Comparison of ENCODE assay signal across 18 cellular contexts in genomic region chr20:43726811-43727338, GRCh38. TPM values are rescaled to one million over a fixed set of nuclear protein-coding genes. Genes with fewer than 3 reads are reported as not detected.
DNase-seq lines count a peak whose midpoint lies in the region; ATAC-seq and TF ChIP-seq lines count a peak whose summit lies in the region.
"Had no signal": no experiment of that assay in that cellular context is flagged by ENCODE, and none has a peak within 500 bp of the region (broad histone marks: within the 10 kb centered on the region; RNA-seq: fewer than 3 reads in every experiment).

GTSF1L (minus strand) TSS chr20:43727002; CDS start chr20:43726694, 308 bp downstream.

- peaks cover under 1% of the 10 kb centered on the region for H3K27me3 Mint-ChIP-seq in MCF 10A (ENCODE audit: insufficient read depth, unreplicated experiment)

- no peak for ATAC-seq in lower lobe of right lung
- ATAC-seq in GM21737 (IDR thresholded peaks at IDR 0.05; ENCODE audit: unreplicated experiment) = no peak
- ATAC-seq: activated CD8-positive, alpha-beta T cell treated with anti-CD3 and anti-CD28 coated beads, Interleukin-2, amount 10 ng/mL, durations not matched to agents 7 days and 5 days; gastrocnemius medialis; stimulated activated naive CD8-positive, alpha-beta T cell treated with anti-CD3 and anti-CD28 coated beads, Interleukin-15, Interleukin-2, amounts not matched to agents 100 U/mL and 50 U/mL, for 24 hours had no signal

- BruUV-seq in MCF 10A (replicated peaks; lab: Mats Ljungman, UMichigan) = no TSS peak

- no peak within 1 kb of the TSS for H3K4me3 Mint-ChIP-seq in MCF 10A (ENCODE audit: unreplicated experiment)
- H3K4me3 Mint-ChIP-seq: activated CD8-positive, alpha-beta T cell treated with anti-CD3 and anti-CD28 coated beads, Interleukin-2, amount 10 ng/mL, durations not matched to agents 7 days and 5 days had no signal

- H3K9ac ChIP-seq in fibroblast of lung (ENCODE audit: insufficient read depth, low read length) = no peak within 1 kb of the TSS

- TF ChIP-seq CTCF in MCF 10A (IDR thresholded peaks at IDR 0.05; ENCODE audit: unreplicated experiment) (no peak), breast epithelium (IDR thresholded peaks at IDR 0.05) (no peak), fibroblast of lung (conservative IDR thresholded peaks at IDR 0.05 in 1 of 2, IDR thresholded peaks at IDR 0.05 in 1 of 2; ENCODE audit: low read depth in 1 of 2, low read length in 2 of 2) (no peak), testis (IDR thresholded peaks at IDR 0.05) (no peak), lower lobe of right lung (IDR thresholded peaks at IDR 0.05) (no peak)

- no peaks in the 10 kb centered on the region for H4K20me1 ChIP-seq in fibroblast of lung (ENCODE audit: control insufficient read depth, extremely low read depth, insufficient read depth, low read length)

- H3K4me1 Mint-ChIP-seq in MCF 10A (ENCODE audit: insufficient read depth, unreplicated experiment) = no peaks in the 10 kb centered on the region

- DNase-seq in MCF 10A (ENCODE audit: unreplicated experiment) (peak; percentile 15), breast epithelium (ENCODE audit: low spot score in 2 of 2) (no peak), SJCRH30 (peak; percentile 67 to 71), fibroblast of lung (ENCODE audit: low read depth in 2 of 2) (peak; percentile 57 to 90), testis (no peak), lower lobe of right lung (no peak), HAP-1 (ENCODE audit: low spot score in 2 of 2) (no peak)
- DNase-seq: activated CD8-positive, alpha-beta T cell treated with anti-CD3 and anti-CD28 coated beads, Interleukin-2, amount 10 ng/mL, durations not matched to agents 7 days and 5 days; Caco-2; gastrocnemius medialis; occipital lobe; small intestine; stimulated activated naive CD8-positive, alpha-beta T cell treated with anti-CD3 and anti-CD28 coated beads, Interleukin-15, Interleukin-2, amounts not matched to agents 100 U/mL and 50 U/mL, for 24 hours had no signal

- H3K27ac Mint-ChIP-seq in MCF 10A (ENCODE audit: low read depth, unreplicated experiment) = no peak within 1 kb of the TSS
- H3K27ac Mint-ChIP-seq: activated CD8-positive, alpha-beta T cell treated with anti-CD3 and anti-CD28 coated beads, Interleukin-2, amount 10 ng/mL, durations not matched to agents 7 days and 5 days had no signal

- H3K9me3 Mint-ChIP-seq in MCF 10A (ENCODE audit: unreplicated experiment) = no peaks in the 10 kb centered on the region

- POLR2A ChIA-PET in MCF 10A (lab: Yijun Ruan, JAX) = no interaction called here

- no peaks in the 10 kb centered on the region for H3K4me1 ChIP-seq in breast epithelium
- peaks cover 15% of the 10 kb centered on the region for H3K4me1 ChIP-seq in SJCRH30
- H3K4me1 ChIP-seq in fibroblast of lung (ENCODE audit: control insufficient read depth, extremely low read depth, insufficient read depth, low read length) = peaks cover 3% of the 10 kb centered on the region
- H3K4me1 ChIP-seq in testis = no peaks in the 10 kb centered on the region
- no peaks in the 10 kb centered on the region for H3K4me1 ChIP-seq in lower lobe of right lung
- H3K4me1 ChIP-seq in HAP-1 = no peaks in the 10 kb centered on the region
- H3K4me1 ChIP-seq: gastrocnemius medialis had no signal

- TF ChIP-seq POLR2A in breast epithelium (IDR thresholded peaks at IDR 0.05) (no peak), testis (IDR thresholded peaks at IDR 0.05) (no peak)

- no peak within 1 kb of the TSS for H2AFZ ChIP-seq in fibroblast of lung (ENCODE audit: low read length)

- 78 to 84% methylated on average over 11 of the region's 11 CpGs for WGBS in testis, 2 donors

- H3K4me2 ChIP-seq in fibroblast of lung (ENCODE audit: extremely low read depth, insufficient read depth, low read length) = no peak within 1 kb of the TSS

- no peaks in the 10 kb centered on the region for H3K79me2 ChIP-seq in fibroblast of lung (ENCODE audit: control insufficient read depth, insufficient read depth, low read length)

- intact Hi-C loops in MCF 10A (cut with micrococcal nuclease) = no loop called here
- intact Hi-C loops in breast epithelium (cut with DNase I; ENCODE audit: low total_unique reads) = no loop called here
- intact Hi-C loops in testis (cut with DNase I; ENCODE audit: low total_unique reads) = no loop called here
- intact Hi-C loops in lower lobe of right lung (cut with DNase I) = no loop called here

- in situ Hi-C loops in HAP-1 (cut with MboI; ENCODE audit: low sequenced_read_pairs) = no loop called here

- H3K4me3 ChIP-seq in breast epithelium = no peak within 1 kb of the TSS
- H3K4me3 ChIP-seq in SJCRH30 = no peak within 1 kb of the TSS
- H3K4me3 ChIP-seq in fibroblast of lung (replicated peaks in 1 of 4; ENCODE audit: control extremely low read depth in 1 of 4, insufficient read depth in 1 of 4, low read depth in 3 of 4, low read length in 4 of 4) = no peak within 1 kb of the TSS
- H3K4me3 ChIP-seq in testis = no peak within 1 kb of the TSS
- no peak within 1 kb of the TSS for H3K4me3 ChIP-seq in lower lobe of right lung
- no peak within 1 kb of the TSS for H3K4me3 ChIP-seq in HAP-1
- H3K4me3 ChIP-seq: gastrocnemius medialis, SK-N-MC had no signal

- H3K27me3 ChIP-seq in breast epithelium (peaks cover 0 to 4% of the 10 kb centered on the region in 2 donors), SJCRH30 (no peaks in the 10 kb centered on the region), fibroblast of lung (ENCODE audit: control insufficient read depth, insufficient read depth, low read length) (no peaks in the 10 kb centered on the region), testis (no peaks in the 10 kb centered on the region), lower lobe of right lung (ENCODE audit: low read depth) (peaks cover 3% of the 10 kb centered on the region), HAP-1 (ENCODE audit: low read depth) (no peaks in the 10 kb centered on the region)
- H3K27me3 ChIP-seq: gastrocnemius medialis had no signal

- no peaks in the 10 kb centered on the region for H3K36me3 Mint-ChIP-seq in MCF 10A (ENCODE audit: insufficient read depth, unreplicated experiment)

- CTCF ChIA-PET in MCF 10A (lab: Yijun Ruan, JAX) = interaction anchor here (1.1 to 3.8 kb wide), 3 partner anchors 23 to 354 kb away, joined by 3 to 26 read pairs (median 5); no protein-coding TSS in a partner anchor

- no peaks in the 10 kb centered on the region for H3K36me3 ChIP-seq in breast epithelium
- H3K36me3 ChIP-seq in SJCRH30 = no peaks in the 10 kb centered on the region
- H3K36me3 ChIP-seq in fibroblast of lung (ENCODE audit: control insufficient read depth, insufficient read depth, low read length) = no peaks in the 10 kb centered on the region
- H3K36me3 ChIP-seq in testis (ENCODE audit: low read depth, missing control alignments) = no peaks in the 10 kb centered on the region
- H3K36me3 ChIP-seq in lower lobe of right lung = no peaks in the 10 kb centered on the region
- H3K36me3 ChIP-seq in HAP-1 (replicated peaks) = no peaks in the 10 kb centered on the region
- H3K36me3 ChIP-seq: gastrocnemius medialis had no signal

- H3K27ac ChIP-seq in breast epithelium (no peak within 1 kb of the TSS), SJCRH30 (no peak within 1 kb of the TSS), fibroblast of lung (ENCODE audit: insufficient read depth, low read length) (no peak within 1 kb of the TSS), testis (no peak within 1 kb of the TSS), lower lobe of right lung (no peak within 1 kb of the TSS)
- H3K27ac ChIP-seq: gastrocnemius medialis, SK-N-MC had no signal

- H3K9me3 ChIP-seq in breast epithelium (no peaks in the 10 kb centered on the region), SJCRH30 (replicated peaks) (peaks cover 4% of the 10 kb centered on the region; the same call in 1 of the 2 replicates), fibroblast of lung (ENCODE audit: control insufficient read depth, insufficient read depth, low read depth, low read length) (no peaks in the 10 kb centered on the region), testis (no peaks in the 10 kb centered on the region), lower lobe of right lung (no peaks in the 10 kb centered on the region), HAP-1 (no peaks in the 10 kb centered on the region)
- H3K9me3 ChIP-seq: Caco-2, gastrocnemius medialis had no signal

RNA-seq across cellular contexts. Expression of gene GTSF1L, which starts in this region (rescaled TPM):
- total RNA-seq in MCF 10A (2022) (not detected in 2 replicates), breast epithelium (not detected), fibroblast of lung (not detected in 2 replicates), testis (100 to 1,000 TPM in 1 of 2 donors, 10 to 100 TPM in 1; 79.2 to 202 TPM), lower lobe of right lung (not detected)
- not detected in 2 replicates for total RNA-seq in SJCRH30 (2014; rRNA removed; shearing (Covaris generic))
- polyA plus RNA-seq in fibroblast of lung (not detected in 2 replicates), testis (ENCODE audit: insufficient read depth, low read depth, low replicate concordance) (244 TPM)
- polyA plus RNA-seq in fibroblast of lung (2012) = not detected in 2 replicates
- not detected in 2 replicates for polyA minus RNA-seq in fibroblast of lung (ENCODE audit: low replicate concordance)
- total RNA-seq: activated CD8-positive, alpha-beta T cell treated with anti-CD3 and anti-CD28 coated beads, Interleukin-2, amount 10 ng/mL, durations not matched to agents 7 days and 5 days; aorta; Caco-2; gastrocnemius medialis; mesenteric fat pad; occipital lobe; urinary bladder had no signal
- polyA plus RNA-seq: aorta, small intestine, urinary bladder had no signal

Comparison
In these comparisons a context has a peak if more than half of its experiments do, and no peak if none do; other contexts are left out.
1. RNA of gene GTSF1L (total RNA-seq): 79.2 to 202 TPM in testis; not detected in MCF 10A, not detected in breast epithelium, not detected in SJCRH30, not detected in fibroblast of lung and not detected in lower lobe of right lung (single experiment); every median in the first group is over 10 times any median in the second.
2. RNA of gene GTSF1L (polyA plus RNA-seq): 244 TPM in testis (single experiment); not detected in fibroblast of lung; every median in the first group is over 100 times any median in the second.
3. Peak in DNase-seq in MCF 10A; RNA of the gene not detected or under 1 TPM.
4. Peak in DNase-seq in SJCRH30; RNA of the gene not detected or under 1 TPM.
5. Peak in DNase-seq in fibroblast of lung; RNA of the gene not detected or under 1 TPM.